Comparison of ENCODE assay signal across 2 cellular contexts in genomic region chr12:131133994-131134393, GRCh38.
TF ChIP-seq lines count a peak whose summit lies in the region.

No MANE protein-coding gene starts in this region.

TF ChIP-seq in A549, 52 proteins besides CTCF, POLR2A, EP300 and RAD21 (continued from another document):
- no peak for TF ChIP-seq ELK1 (IDR thresholded peaks at IDR 0.05; ENCODE audit: low read depth, low read length)
- TF ChIP-seq HOXB13 (CRISPR knock-in tag; IDR thresholded peaks at IDR 0.05; ENCODE audit: low read depth) = no peak
- no peak for TF ChIP-seq FOSB (CRISPR knock-in tag; IDR thresholded peaks at IDR 0.05)

TF ChIP-seq in HEK293T, 16 proteins besides CTCF, POLR2A, EP300 and RAD21 (continued from another document):
- TF ChIP-seq PKNOX1 (IDR thresholded peaks at IDR 0.05) (no peak), SP1 (IDR thresholded peaks at IDR 0.05) (no peak), ARNT (IDR thresholded peaks at IDR 0.05) (no peak), BHLHE40 (IDR thresholded peaks at IDR 0.05; ENCODE audit: borderline replicate concordance) (no peak), HDGF (IDR thresholded peaks at IDR 0.05; ENCODE audit: borderline replicate concordance) (no peak), FOXK2 (IDR thresholded peaks at IDR 0.05) (no peak), ELF4 (IDR thresholded peaks at IDR 0.05) (no peak), ZNF384 (IDR thresholded peaks at IDR 0.05) (no peak), LEF1 (IDR thresholded peaks at IDR 0.05; ENCODE audit: borderline replicate concordance) (no peak), TARDBP (IDR thresholded peaks at IDR 0.05) (no peak), NFRKB (IDR thresholded peaks at IDR 0.05) (no peak), FOXM1 (IDR thresholded peaks at IDR 0.05; ENCODE audit: borderline replicate concordance) (no peak), SUZ12 (IDR thresholded peaks at IDR 0.05) (no peak), L3MBTL2 (conservative IDR thresholded peaks at IDR 0.05) (no peak), FOXA1 (IDR thresholded peaks at IDR 0.05) (no peak)
